Comparison of ENCODE assay signal across 8 cellular contexts in the genomic region with DNA sequence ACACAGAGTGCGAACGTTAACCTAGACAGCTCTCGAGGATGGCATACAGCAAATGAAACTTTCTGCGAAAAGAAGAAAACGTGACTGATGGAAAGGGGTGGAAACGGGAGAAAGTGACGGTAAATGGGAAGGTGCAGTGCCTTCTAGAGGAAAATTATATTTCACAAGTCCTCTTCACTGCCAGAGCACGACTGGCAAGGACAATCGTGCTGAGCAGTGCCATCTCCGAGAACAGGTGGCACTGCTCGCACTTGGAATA. TPM values are rescaled to one million over a fixed set of nuclear protein-coding genes. Genes with fewer than 3 reads are reported as not detected.
DNase-seq lines count a peak whose midpoint lies in the region; TF ChIP-seq lines count a peak whose summit lies in the region.

No MANE protein-coding gene starts in this region.

- peaks cover 4% of the 10 kb centered on the region in 2 donors for H3K36me3 ChIP-seq in thyroid gland

- peaks cover 10% of the 10 kb centered on the region for H3K36me3 Mint-ChIP-seq in mesothelial cell of epicardium
- peaks cover 15 to 27% of the 10 kb centered on the region in 2 donors for H3K36me3 Mint-ChIP-seq in CD14-positive monocyte

- no peaks in the 10 kb centered on the region for H3K27me3 ChIP-seq in layer of hippocampus (ENCODE audit: control insufficient read depth, insufficient read depth, low read length)
- H3K27me3 ChIP-seq in thyroid gland = no peaks in the 10 kb centered on the region

- peak overlapping the region; percentile 94 for H3K27ac ChIP-seq in layer of hippocampus (ENCODE audit: low read depth, low read length)
- H3K27ac ChIP-seq in thyroid gland = peak overlapping the region; percentile 88 to 97 (median 93)

- H3K9me3 ChIP-seq in thyroid gland = no peaks in the 10 kb centered on the region

- intact Hi-C loops in thyroid gland (cut with DNase I) (loop anchor here (5.0 kb wide), 1 partner anchor 131 kb away; the partner anchor contains the start of gene GLS), CD14-positive monocyte (cut with micrococcal nuclease) (loop anchor here in 1 of 2 donors (5.0 kb wide), 1 partner anchor 46 kb away; no protein-coding TSS in a partner anchor)

- DNase-seq in NCI-H524 treated with DMSO at 0.1 percent for 48 hours (lab: John Stamatoyannopoulos, UW) (peak; percentile 8), NCI-H524 (lab: John Stamatoyannopoulos, UW) (no peak), astrocyte of the cerebellum (ENCODE audit: low read depth) (no peak), thyroid gland (no peak), mesothelial cell of epicardium (ENCODE audit: low spot score in 2 of 2, unreplicated experiment in 2 of 2) (no peak), CD14-positive monocyte (ENCODE audit: low spot score) (no peak), ACHN (no peak)

- H3K4me3 ChIP-seq in astrocyte of the cerebellum (ENCODE audit: low read depth, low read length) (peak overlapping the region; percentile 78), thyroid gland (replicated peaks in 1 of 3) (peak overlapping the region; percentile 70 to 93 (median 80))

- no peak overlapping the region for H3K27ac Mint-ChIP-seq in mesothelial cell of epicardium
- H3K27ac Mint-ChIP-seq in CD14-positive monocyte = no peak overlapping the region

- peaks cover 17 to 31% of the 10 kb centered on the region in 2 donors for H3K4me1 ChIP-seq in thyroid gland

- no peak for TF ChIP-seq CTCF in astrocyte of the cerebellum (IDR thresholded peaks at IDR 0.05; ENCODE audit: low read depth, low read length, missing control alignments)
- TF ChIP-seq CTCF in thyroid gland (IDR thresholded peaks at IDR 0.05) = peak in 1 of 6 experiments; percentile 4
- TF ChIP-seq CTCF in mesothelial cell of epicardium (IDR thresholded peaks at IDR 0.05; ENCODE audit: unreplicated experiment) = no peak
- no peak for TF ChIP-seq CTCF in CD14-positive monocyte (IDR thresholded peaks at IDR 0.05)

- peaks cover 13% of the 10 kb centered on the region for H3K4me1 Mint-ChIP-seq in mesothelial cell of epicardium
- H3K4me1 Mint-ChIP-seq in CD14-positive monocyte = peaks cover 9% of the 10 kb centered on the region

- TF ChIP-seq POLR2A in thyroid gland (IDR thresholded peaks at IDR 0.05) = no peak

- in situ Hi-C loops in astrocyte of the cerebellum (cut with HindIII; ENCODE audit: low sequenced_read_pairs) = no loop called here
- in situ Hi-C loops in ACHN (cut with HindIII; ENCODE audit: low pct_ligation_motif_present, low pct_unique_long_range_greater_than_20kb, low sequenced_read_pairs) = no loop called here

- 0% methylated on average over 11 of the region's 11 CpGs for WGBS in thyroid gland, 2 donors

- H3K27me3 Mint-ChIP-seq in mesothelial cell of epicardium (ENCODE audit: low read depth) (peaks cover 9% of the 10 kb centered on the region), CD14-positive monocyte (ENCODE audit: low read depth in 3 of 3) (peaks cover 0 to 2% (median 0%) of the 10 kb centered on the region in 3 donors)

- H3K4me3 Mint-ChIP-seq in mesothelial cell of epicardium (no peak overlapping the region), CD14-positive monocyte (no peak overlapping the region)

- H3K9me3 Mint-ChIP-seq in mesothelial cell of epicardium (no peaks in the 10 kb centered on the region), CD14-positive monocyte (peaks cover 0 to 4% (median 0%) of the 10 kb centered on the region in 7 donors)

RNA-seq across cellular contexts. Expression of gene STAT1, which starts 0.4 kb away (rescaled TPM):
- total RNA-seq in thyroid gland (10 to 100 TPM; 38.0 to 87.7 (median 61.3) TPM), mesothelial cell of epicardium (100 to 106 TPM (median 100 TPM) in 3 replicates)
- 100 to 1,000 TPM; 110 to 126 TPM for polyA plus RNA-seq in CD14-positive monocyte
